Comparison of ENCODE assay signal across 27 cellular contexts in genomic region chr7:29115753-29116152, GRCh38. TPM values are rescaled to one million over a fixed set of nuclear protein-coding genes. Genes with fewer than 3 reads are reported as not detected.
"Had no signal": no experiment of that assay in that cellular context is flagged by ENCODE, and none has a peak within 500 bp of the region (broad histone marks: within the 10 kb centered on the region; RNA-seq: fewer than 3 reads in every experiment).

No MANE protein-coding gene starts in this region.

- H3K27ac ChIP-seq: prostate gland, upper lobe of left lung had no signal

- H3K4me1 ChIP-seq: prostate gland, sigmoid colon had no signal

- H3K36me3 Mint-ChIP-seq: activated CD8-positive, alpha-beta memory T cell treated with anti-CD3 and anti-CD28 coated beads, Interleukin-2, amount 10 ng/mL, durations not matched to agents 7 days and 5 days; activated naive CD4-positive, alpha-beta T cell treated with anti-CD3 and anti-CD28 coated beads, Interleukin-2, amount 50 U/mL, for 24 hours; stimulated activated memory B cell treated with anti-CD40 and anti-IgM and Interleukin-4, amounts not matched to agents 10 μg/mL and 1 μg/mL and 100 μg/mL, for 72 hours had no signal

- H3K9me3 ChIP-seq: esophagus muscularis mucosa, heart right ventricle, prostate gland, sigmoid colon, upper lobe of left lung had no signal

- H3K4me3 Mint-ChIP-seq: activated CD4-positive, alpha-beta T cell treated with anti-CD3 and anti-CD28 coated beads, Interleukin-2, amount 10 ng/mL, durations not matched to agents 7 days and 5 days; activated CD8-positive, alpha-beta memory T cell treated with anti-CD3 and anti-CD28 coated beads, Interleukin-2, amount 10 ng/mL, durations not matched to agents 7 days and 5 days; activated CD8-positive, alpha-beta T cell treated with anti-CD3 and anti-CD28 coated beads for 36 hours; activated naive CD4-positive, alpha-beta T cell treated with anti-CD3 and anti-CD28 coated beads, Interleukin-2, amount 50 U/mL, for 24 hours; activated naive CD8-positive, alpha-beta T cell treated with anti-CD3 and anti-CD28 coated beads, Interleukin-2, amount 50 U/mL, for 24 hours; central memory CD8-positive, alpha-beta T cell; nephron; stimulated activated memory B cell treated with anti-CD40 and anti-IgM and Interleukin-4, amounts not matched to agents 10 μg/mL and 1 μg/mL and 100 μg/mL, for 72 hours; stimulated activated naive CD8-positive, alpha-beta T cell treated with anti-CD3 and anti-CD28 coated beads, Interleukin-15, amount 100 ng/mL, for 72 hours; T-helper 1 cell treated with Interleukin-12 subunit alpha and Interleukin-12 subunit beta and Interleukin-4 antibody, amounts not matched to agents 30 μg/mL and 1 μg/mL, for 36 hours had no signal

- H3K27ac Mint-ChIP-seq: activated CD4-positive, alpha-beta T cell treated with anti-CD3 and anti-CD28 coated beads, Interleukin-2, amount 10 ng/mL, durations not matched to agents 7 days and 5 days; activated CD8-positive, alpha-beta memory T cell treated with anti-CD3 and anti-CD28 coated beads, Interleukin-2, amount 10 ng/mL, durations not matched to agents 7 days and 5 days; activated CD8-positive, alpha-beta T cell treated with anti-CD3 and anti-CD28 coated beads for 36 hours; activated naive CD4-positive, alpha-beta T cell treated with anti-CD3 and anti-CD28 coated beads, Interleukin-2, amount 50 U/mL, for 24 hours; activated naive CD8-positive, alpha-beta T cell treated with anti-CD3 and anti-CD28 coated beads, Interleukin-2, amount 50 U/mL, for 24 hours; activated T-helper 2 cell treated with anti-CD3 and anti-CD28 coated beads, Interferon-gamma antibody, Interleukin-2, Interleukin-4, amounts not matched to agents 10 μg/mL and 5 μg/mL and 100 μg/mL, durations not matched to agents 14 hours and 24 hours and 36 hours; dendritic cell treated with granulocyte-macrophage colony-stimulating factor and Interleukin-4, amounts not matched to agents 40 ng/mL and 50 ng/mL, for 4 days; stimulated activated memory B cell treated with anti-CD40 and anti-IgM and Interleukin-4, amounts not matched to agents 10 μg/mL and 1 μg/mL and 100 μg/mL, for 72 hours; stimulated activated naive CD8-positive, alpha-beta T cell treated with anti-CD3 and anti-CD28 coated beads, Interleukin-15, amount 100 ng/mL, for 72 hours; T-helper 1 cell treated with Interleukin-12 subunit alpha and Interleukin-12 subunit beta and Interleukin-4 antibody, amounts not matched to agents 30 μg/mL and 1 μg/mL, for 36 hours had no signal

- H3K4me3 ChIP-seq: esophagus muscularis mucosa, heart right ventricle, prostate gland, sigmoid colon, upper lobe of left lung had no signal

- H3K9me3 Mint-ChIP-seq: activated CD4-positive, alpha-beta T cell treated with anti-CD3 and anti-CD28 coated beads, Interleukin-2, amount 10 ng/mL, durations not matched to agents 7 days and 5 days; activated CD8-positive, alpha-beta T cell treated with anti-CD3 and anti-CD28 coated beads for 36 hours; activated naive CD4-positive, alpha-beta T cell treated with anti-CD3 and anti-CD28 coated beads, Interleukin-2, amount 50 U/mL, for 24 hours; activated naive CD8-positive, alpha-beta T cell treated with anti-CD3 and anti-CD28 coated beads, Interleukin-2, amount 50 U/mL, for 24 hours; activated T-helper 2 cell treated with anti-CD3 and anti-CD28 coated beads, Interferon-gamma antibody, Interleukin-2, Interleukin-4, amounts not matched to agents 10 μg/mL and 5 μg/mL and 100 μg/mL, durations not matched to agents 14 hours and 24 hours and 36 hours; central memory CD8-positive, alpha-beta T cell; dendritic cell treated with granulocyte-macrophage colony-stimulating factor and Interleukin-4, amounts not matched to agents 40 ng/mL and 50 ng/mL, for 4 days; nephron; stimulated activated naive CD8-positive, alpha-beta T cell treated with anti-CD3 and anti-CD28 coated beads, Interleukin-15, amount 100 ng/mL, for 72 hours; T-helper 1 cell treated with Interleukin-12 subunit alpha and Interleukin-12 subunit beta and Interleukin-4 antibody, amounts not matched to agents 30 μg/mL and 1 μg/mL, for 36 hours had no signal

- H3K36me3 ChIP-seq: esophagus muscularis mucosa, prostate gland, sigmoid colon, upper lobe of left lung had no signal

- ATAC-seq: activated CD8-positive, alpha-beta memory T cell treated with anti-CD3 and anti-CD28 coated beads, Interleukin-2, amount 10 ng/mL, durations not matched to agents 7 days and 5 days; activated CD8-positive, alpha-beta T cell treated with anti-CD3 and anti-CD28 coated beads for 36 hours; activated naive CD8-positive, alpha-beta T cell treated with anti-CD3 and anti-CD28 coated beads, Interleukin-2, amount 50 U/mL, for 24 hours; heart right ventricle; left ventricle myocardium superior; stimulated activated memory B cell treated with anti-CD40 and anti-IgM and Interleukin-4, amounts not matched to agents 10 μg/mL and 1 μg/mL and 100 μg/mL, for 72 hours; stimulated activated naive CD8-positive, alpha-beta T cell treated with anti-CD3 and anti-CD28 coated beads, Interleukin-15, amount 100 ng/mL, for 72 hours had no signal

- H3K27me3 ChIP-seq: sigmoid colon, upper lobe of left lung had no signal

- DNase-seq: activated CD4-positive, alpha-beta T cell treated with anti-CD3 and anti-CD28 coated beads for 1 hour; activated CD4-positive, alpha-beta T cell treated with anti-CD3 and anti-CD28 coated beads, Interleukin-2, amount 10 ng/mL, durations not matched to agents 7 days and 5 days; activated CD8-positive, alpha-beta memory T cell treated with anti-CD3 and anti-CD28 coated beads, Interleukin-2, amount 10 ng/mL, durations not matched to agents 7 days and 5 days; activated CD8-positive, alpha-beta T cell treated with anti-CD3 and anti-CD28 coated beads for 36 hours; activated naive CD8-positive, alpha-beta T cell treated with anti-CD3 and anti-CD28 coated beads, Interleukin-2, amount 50 U/mL, for 24 hours; activated T-cell treated with anti-CD3 and anti-CD28 coated beads, Interleukin-2, amount 50 U/mL, for 48 hours; foreskin melanocyte; heart right ventricle; left ventricle myocardium superior; sigmoid colon; small intestine; stimulated activated CD4-positive, alpha-beta T cell treated with anti-CD3 and anti-CD28 coated beads, Interleukin-1b, Interleukin-23, amount 100 ng/mL, for 48 hours; stimulated activated CD4-positive, alpha-beta T cell treated with anti-CD3 and anti-CD28 coated beads, Interleukin-4, amount 100 ng/mL, for 4 hours; stimulated activated CD8-positive, alpha-beta memory T cell treated with anti-CD3 and anti-CD28 coated beads, Interleukin-4, amount 100 ng/mL, for 48 hours; stimulated activated naive CD8-positive, alpha-beta T cell treated with anti-CD3 and anti-CD28 coated beads, Interleukin-15, amount 100 ng/mL, for 72 hours; substantia nigra; T-helper 9 cell; upper lobe of left lung had no signal

- H3K4me1 Mint-ChIP-seq: activated naive CD4-positive, alpha-beta T cell treated with anti-CD3 and anti-CD28 coated beads, Interleukin-2, amount 50 U/mL, for 24 hours had no signal

- H3K27me3 Mint-ChIP-seq: dendritic cell treated with granulocyte-macrophage colony-stimulating factor and Interleukin-4, amounts not matched to agents 40 ng/mL and 50 ng/mL, for 4 days had no signal

RNA-seq across cellular contexts. Expression of gene CPVL, which starts 30.6 kb away (rescaled TPM):
- total RNA-seq: activated CD4-positive, alpha-beta T cell treated with anti-CD3 and anti-CD28 coated beads, Interleukin-2, amount 10 ng/mL, durations not matched to agents 7 days and 5 days; activated CD8-positive, alpha-beta T cell treated with anti-CD3 and anti-CD28 coated beads for 36 hours; activated T-helper 2 cell treated with anti-CD3 and anti-CD28 coated beads, Interferon-gamma antibody, Interleukin-2, Interleukin-4, amounts not matched to agents 10 μg/mL and 5 μg/mL and 100 μg/mL, durations not matched to agents 14 hours and 24 hours and 36 hours had no signal
